ENCODE assay signal across 9 cellular contexts in the genomic region with DNA sequence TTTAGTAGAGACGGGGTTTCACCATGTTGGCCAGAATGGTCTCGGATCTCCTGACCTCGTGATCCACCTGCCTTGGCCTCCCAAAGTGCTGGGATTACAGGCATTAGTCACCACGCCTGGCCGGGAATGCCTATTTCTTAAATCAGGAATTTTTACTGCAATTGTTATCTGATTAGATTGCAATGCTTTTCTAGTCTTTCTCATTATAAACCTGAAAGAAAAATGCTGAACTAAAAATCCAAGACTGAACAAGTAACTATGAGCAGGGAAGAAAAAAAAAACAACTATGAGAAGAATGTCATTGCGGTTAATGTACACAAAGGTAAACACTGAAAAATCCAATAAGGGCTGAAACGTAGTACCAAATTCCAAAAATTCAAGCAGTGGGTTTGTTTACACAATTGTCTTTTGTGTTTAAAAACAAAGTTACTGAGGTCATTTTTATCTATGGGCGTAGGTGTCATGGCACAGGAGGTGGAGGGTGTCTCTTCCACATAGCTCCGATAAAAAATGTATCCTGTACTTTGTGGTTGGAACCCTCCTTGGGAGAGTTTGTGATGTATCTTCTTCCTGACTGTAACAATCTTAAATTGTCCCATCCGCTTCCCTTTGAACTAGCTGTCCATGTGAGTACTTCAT. TPM values are rescaled to one million over a fixed set of nuclear protein-coding genes. Genes with fewer than 3 reads are reported as not detected.
DNase-seq lines count a peak whose midpoint lies in the region; ATAC-seq and TF ChIP-seq lines count a peak whose summit lies in the region.
"Had no signal": no experiment of that assay in that cellular context is flagged by ENCODE, and none has a peak within 500 bp of the region (broad histone marks: within the 10 kb centered on the region; RNA-seq: fewer than 3 reads in every experiment).

No MANE protein-coding gene starts in this region.

- H3K79me2 ChIP-seq in ACC112 (ENCODE audit: control insufficient read depth, insufficient read depth, low read length, unreplicated experiment) = peaks cover 25% of the 10 kb centered on the region

- peaks cover 34% of the 10 kb centered on the region for H3K4me1 ChIP-seq in ACC112 (ENCODE audit: control insufficient read depth, insufficient read depth, low read length, unreplicated experiment)
- peaks cover 19% of the 10 kb centered on the region for H3K4me1 ChIP-seq in body of pancreas

- TF ChIP-seq CTCF in body of pancreas (IDR thresholded peaks at IDR 0.05) (no peak), mesothelial cell of epicardium (IDR thresholded peaks at IDR 0.05; ENCODE audit: unreplicated experiment) (no peak)

- H3K9me3 Mint-ChIP-seq in mesothelial cell of epicardium = no peaks in the 10 kb centered on the region

- no peaks in the 10 kb centered on the region for H3K9me3 ChIP-seq in body of pancreas

- peak; percentile 12 for DNase-seq in HuH-7.5 (ENCODE audit: low spot score)
- peak; percentile 22 to 36 (median 28) for DNase-seq in body of pancreas
- no peak for DNase-seq in mesothelial cell of epicardium (ENCODE audit: low spot score in 2 of 2, unreplicated experiment in 2 of 2)
- no peak for DNase-seq in HK-2 (ENCODE audit: unreplicated experiment)
- DNase-seq in SK-N-DZ (ENCODE audit: low spot score) = no peak
- DNase-seq in NCI-H446 treated with DMSO at 0.1 percent for 48 hours (lab: John Stamatoyannopoulos, UW) = no peak
- DNase-seq in NCI-H146 treated with DMSO at 0.1 percent for 48 hours (lab: John Stamatoyannopoulos, UW; ENCODE audit: unreplicated experiment) = no peak

- H3K4me3 Mint-ChIP-seq in mesothelial cell of epicardium = peak overlapping the region; percentile 82

- H3K4me1 Mint-ChIP-seq in mesothelial cell of epicardium = peaks cover 35% of the 10 kb centered on the region

- peak overlapping the region; percentile 29 for H2AFZ ChIP-seq in ACC112 (ENCODE audit: low read length, unreplicated experiment)

- peak overlapping the region; percentile 91 for H3K27ac Mint-ChIP-seq in mesothelial cell of epicardium

- intact Hi-C loops in body of pancreas (cut with DNase I) = no loop called here

- H3K27me3 ChIP-seq in ACC112 (ENCODE audit: insufficient read depth, low read length) = no peaks in the 10 kb centered on the region
- no peaks in the 10 kb centered on the region for H3K27me3 ChIP-seq in body of pancreas

- no peaks in the 10 kb centered on the region for H3K27me3 Mint-ChIP-seq in mesothelial cell of epicardium (ENCODE audit: low read depth)

- 47 to 49% methylated on average over 10 of the region's 10 CpGs for WGBS in body of pancreas, 2 donors

- peak overlapping the region; percentile 38; the same call in 1 of the 2 replicates for H3K27ac ChIP-seq in ACC112 (ENCODE audit: low read depth, low read length)
- H3K27ac ChIP-seq in body of pancreas = peak overlapping the region; percentile 35 to 93 (median 90)

- H3K36me3 ChIP-seq in ACC112 (ENCODE audit: insufficient read depth, low read length) (no peaks in the 10 kb centered on the region), body of pancreas (replicated peaks in 1 of 2; ENCODE audit: insufficient read depth in 1 of 2, low read depth in 2 of 2) (no peaks in the 10 kb centered on the region)

- no peak for ATAC-seq in body of pancreas

- H3K4me3 ChIP-seq in ACC112 (ENCODE audit: low read depth, low read length) = no peak overlapping the region
- H3K4me3 ChIP-seq in body of pancreas = no peak overlapping the region

- TF ChIP-seq POLR2A in body of pancreas (IDR thresholded peaks at IDR 0.05) = no peak

- no peaks in the 10 kb centered on the region for H3K36me3 Mint-ChIP-seq in mesothelial cell of epicardium

RNA-seq across cellular contexts. Expression of gene TMEM156, which starts 11.0 kb away (rescaled TPM):
- 1 to 10 TPM in 1 of 2 donors, not detected in 1; 2.9 TPM for total RNA-seq in body of pancreas
- not detected in 3 replicates for total RNA-seq in mesothelial cell of epicardium
- polyA plus RNA-seq in SK-N-DZ (2014; cell fraction: cytosol; rRNA removed) = not detected in 2 replicates
- not detected in 2 replicates for polyA plus RNA-seq in SK-N-DZ (2014; cell fraction: nucleus; rRNA removed)
- polyA plus RNA-seq: neural cell had no signal

RNA-seq across cellular contexts. Expression of gene KLHL5, which starts 18.9 kb away (rescaled TPM):
- total RNA-seq in body of pancreas (10 to 100 TPM in 1 of 2 donors, 1 to 10 TPM in 1; 5.9 to 14.5 TPM), mesothelial cell of epicardium (27.9 to 34.7 TPM (median 30.5 TPM) in 3 replicates)
- 24.9 and 27.2 TPM in 2 replicates for polyA plus RNA-seq in SK-N-DZ (2014; cell fraction: cytosol; rRNA removed)
- 13.8 and 14.5 TPM in 2 replicates for polyA plus RNA-seq in SK-N-DZ (2014; cell fraction: nucleus; rRNA removed)

Comparison
In these comparisons a context has a peak if more than half of its experiments do, and no peak if none do; other contexts are left out.
1. DNase-seq: peak in HuH-7.5 (single experiment) and body of pancreas (4 of 4); none in mesothelial cell of epicardium (0 of 2), HK-2 (single experiment), SK-N-DZ (single experiment), NCI-H446 treated with DMSO at 0.1 percent for 48 hours (single experiment) and NCI-H146 treated with DMSO at 0.1 percent for 48 hours (single experiment).